Comparison of ENCODE assay signal across 6 cellular contexts in genomic region chr17:8150194-8151119, GRCh38. TPM values are rescaled to one million over a fixed set of nuclear protein-coding genes. Genes with fewer than 3 reads are reported as not detected.
DNase-seq lines count a peak whose midpoint lies in the region; ATAC-seq and TF ChIP-seq lines count a peak whose summit lies in the region.

No MANE protein-coding gene starts in this region.

- WGBS in heart right ventricle, 2 donors = 62 to 66% methylated on average over 18 of the region's 18 CpGs

- H3K27ac ChIP-seq in heart right ventricle = peak overlapping the region; percentile 97 to 100 (median 100)
- peak overlapping the region; percentile 36 for H3K27ac ChIP-seq in foreskin keratinocyte
- peak overlapping the region; percentile 100 for H3K27ac ChIP-seq in upper lobe of right lung

- intact Hi-C loops in heart right ventricle (cut with DNase I) (loop anchor here in 4 of 10 donors (1.0 to 10.0 kb wide), 5 partner anchors 11 to 316 kb away; partner anchors contain the start of genes CYB5D1 (in 1 of the 4), KDM6B (in 1 of the 4), NAA38 (in 1 of the 4) and TMEM88 (in 1 of the 4)), Right ventricle myocardium superior (cut with DNase I) (no loop called here), upper lobe of right lung (cut with DNase I) (no loop called here)

- TF ChIP-seq CTCF in heart right ventricle (IDR thresholded peaks at IDR 0.05) (no peak), foreskin keratinocyte (conservative IDR thresholded peaks at IDR 0.05) (no peak), upper lobe of right lung (IDR thresholded peaks at IDR 0.05) (no peak)

- no peaks in the 10 kb centered on the region for H3K27me3 ChIP-seq in heart right ventricle
- no peaks in the 10 kb centered on the region for H3K27me3 ChIP-seq in foreskin keratinocyte
- H3K27me3 ChIP-seq in upper lobe of right lung = no peaks in the 10 kb centered on the region

- H3K9me3 ChIP-seq in heart right ventricle (no peaks in the 10 kb centered on the region), upper lobe of right lung (no peaks in the 10 kb centered on the region)

- H3K4me1 ChIP-seq in heart right ventricle (peaks cover 28 to 76% (median 51%) of the 10 kb centered on the region in 9 donors), foreskin keratinocyte (peaks cover 9% of the 10 kb centered on the region), upper lobe of right lung (peaks cover 34% of the 10 kb centered on the region)

- DNase-seq in heart right ventricle (peak; percentile 21 to 25), Right ventricle myocardium superior (no peak), foreskin keratinocyte (no peak), upper lobe of right lung (peak; percentile 65), H4 (ENCODE audit: low spot score) (no peak)
- no peak for DNase-seq in stimulated activated CD4-positive, alpha-beta T cell treated with anti-CD3 and anti-CD28 coated beads, Interleukin-2, amount 100 ng/mL, for 48 hours

- H3K36me3 ChIP-seq in heart right ventricle (peaks cover 38 to 60% (median 53%) of the 10 kb centered on the region in 9 donors), upper lobe of right lung (peaks cover 64% of the 10 kb centered on the region)

- H3K4me3 ChIP-seq in heart right ventricle (peak overlapping the region; percentile 53 to 96 (median 78)), upper lobe of right lung (peak overlapping the region; percentile 85)

- ATAC-seq in heart right ventricle (peak in 1 of 8 donors; percentile 0), Right ventricle myocardium superior (ENCODE audit: poor library complexity) (no peak), foreskin keratinocyte (no peak), upper lobe of right lung (no peak)

RNA-seq across cellular contexts. Expression of gene PER1, which starts 1.7 kb away (rescaled TPM):
- total RNA-seq in heart right ventricle (100 to 1,000 TPM in 6 of 10 donors, 10 to 100 TPM in 4; 37.4 to 154 (median 112) TPM), Right ventricle myocardium superior (124 TPM), foreskin keratinocyte (25.8 and 28.2 TPM in 2 replicates), upper lobe of right lung (350 TPM)
- polyA plus RNA-seq in heart right ventricle (100 to 1,000 TPM; 112 to 135 TPM), foreskin keratinocyte (15.2 and 19.9 TPM in 2 replicates)
- 4.4 and 4.6 TPM in 2 replicates for total RNA-seq in H4 (2014; rRNA removed; shearing (Covaris generic))

RNA-seq across cellular contexts. Expression of gene VAMP2, which starts 12.3 kb away (rescaled TPM):
- 10 to 100 TPM; 46.8 to 67.8 (median 62.7) TPM for total RNA-seq in heart right ventricle
- 10 to 100 TPM; 49.0 to 54.3 TPM for polyA plus RNA-seq in heart right ventricle
- 54.8 TPM for total RNA-seq in Right ventricle myocardium superior
- 5.5 and 6.9 TPM in 2 replicates for total RNA-seq in foreskin keratinocyte
- polyA plus RNA-seq in foreskin keratinocyte = 15.2 and 17.7 TPM in 2 replicates
- 78.1 TPM for total RNA-seq in upper lobe of right lung
- 0.64 TPM in 2 replicates for total RNA-seq in H4 (2014; rRNA removed; shearing (Covaris generic))

RNA-seq across cellular contexts. Expression of gene TMEM107, which starts 25.7 kb away (rescaled TPM):
- 10 to 100 TPM in 1 of 10 donors, 1 to 10 TPM in 9; 5.2 to 15.2 (median 7.3) TPM for total RNA-seq in heart right ventricle
- polyA plus RNA-seq in heart right ventricle = 1 to 10 TPM; 4.5 to 7.8 TPM
- total RNA-seq in Right ventricle myocardium superior = 7.1 TPM
- 23.0 and 24.9 TPM in 2 replicates for total RNA-seq in foreskin keratinocyte
- 24.1 and 25.4 TPM in 2 replicates for polyA plus RNA-seq in foreskin keratinocyte
- total RNA-seq in upper lobe of right lung = 9.3 TPM
- total RNA-seq in H4 (2014; rRNA removed; shearing (Covaris generic)) = 1.7 and 13.3 TPM in 2 replicates

RNA-seq across cellular contexts. Expression of gene HES7, which starts 26.6 kb away (rescaled TPM):
- under 1 TPM in 5 of 10 donors, not detected in 5; 0.17 to 0.52 (median 0.38) TPM for total RNA-seq in heart right ventricle
- polyA plus RNA-seq in heart right ventricle = 1 to 10 TPM in 1 of 2 donors, under 1 TPM in 1; 0.91 to 1.5 TPM
- total RNA-seq in Right ventricle myocardium superior = 0.13 TPM
- total RNA-seq in foreskin keratinocyte = 1.0 and 1.1 TPM in 2 replicates
- polyA plus RNA-seq in foreskin keratinocyte = 2.6 and 2.8 TPM in 2 replicates
- not detected for total RNA-seq in upper lobe of right lung
- total RNA-seq in H4 (2014; rRNA removed; shearing (Covaris generic)) = 0.14 TPM in 1 of 2 replicates, not detected in the other

RNA-seq across cellular contexts. Expression of gene ALOXE3, which starts 32.1 kb away (rescaled TPM):
- not detected for total RNA-seq in heart right ventricle
- under 1 TPM in 1 of 2 donors, not detected in 1; 0.09 TPM for polyA plus RNA-seq in heart right ventricle
- total RNA-seq in Right ventricle myocardium superior = not detected
- 2.4 and 4.7 TPM in 2 replicates for total RNA-seq in foreskin keratinocyte
- 4.0 and 8.4 TPM in 2 replicates for polyA plus RNA-seq in foreskin keratinocyte
- total RNA-seq in upper lobe of right lung = not detected
- not detected in 2 replicates for total RNA-seq in H4 (2014; rRNA removed; shearing (Covaris generic))

Comparison
In these comparisons a context has a peak if more than half of its experiments do, and no peak if none do; other contexts are left out.
1. DNase-seq: peak in heart right ventricle (2 of 2) and upper lobe of right lung (single experiment); none in Right ventricle myocardium superior (single experiment), foreskin keratinocyte (0 of 2), H4 (single experiment) and stimulated activated CD4-positive, alpha-beta T cell treated with anti-CD3 and anti-CD28 coated beads, Interleukin-2, amount 100 ng/mL, for 48 hours (0 of 2).
2. H3K27ac ChIP-seq: peak in every context shown above with its lines; median percentile 100 in upper lobe of right lung; 100 in heart right ventricle; 36 in foreskin keratinocyte.